Comparison of ENCODE assay signal across 8 cellular contexts in genomic region chrX:134764202-134764785, GRCh38. TPM values are rescaled to one million over a fixed set of nuclear protein-coding genes. Genes with fewer than 3 reads are reported as not detected.
DNase-seq lines count a peak whose midpoint lies in the region; ATAC-seq and TF ChIP-seq lines count a peak whose summit lies in the region.

No MANE protein-coding gene starts in this region.

- CTCF ChIA-PET in CD8-positive, alpha-beta T cell (lab: Charles Lee), result interaction anchor here (0.6 to 1.0 kb wide), 2 partner anchors 81 to 280 kb away, joined by 3 read pairs; no protein-coding TSS in a partner anchor

- H3K4me1 Mint-ChIP-seq in CD8-positive, alpha-beta T cell (ENCODE audit: low read depth), result no peaks in the 10 kb centered on the region

- POLR2A ChIA-PET in CD8-positive, alpha-beta T cell (lab: Charles Lee), result no interaction called here

- no peak overlapping the region for H3K27ac ChIP-seq in CD8-positive, alpha-beta T cell (ENCODE audit: low read depth, low read length)

- peak; percentile 75 for ATAC-seq in CD8-positive, alpha-beta T cell
- ATAC-seq in GM21423 (IDR thresholded peaks at IDR 0.05; ENCODE audit: unreplicated experiment), result no peak

- H3K36me3 ChIP-seq in CD8-positive, alpha-beta T cell (ENCODE audit: insufficient read depth, low read length), result no peaks in the 10 kb centered on the region

- no peaks in the 10 kb centered on the region for H3K9me3 ChIP-seq in CD8-positive, alpha-beta T cell (ENCODE audit: low read length)

- H3K4me3 Mint-ChIP-seq in CD8-positive, alpha-beta T cell, result no peak overlapping the region

- no peaks in the 10 kb centered on the region for H3K4me1 ChIP-seq in CD8-positive, alpha-beta T cell (ENCODE audit: insufficient read depth, low read length)

- H3K4me3 ChIP-seq in CD8-positive, alpha-beta T cell (ENCODE audit: low read depth, low read length), result no peak overlapping the region
- no peak overlapping the region for H3K4me3 ChIP-seq in retinal pigment epithelial cell (ENCODE audit: low read length)

- H3K27ac Mint-ChIP-seq in CD8-positive, alpha-beta T cell, result no peak overlapping the region

- no peaks in the 10 kb centered on the region for H3K9me3 Mint-ChIP-seq in CD8-positive, alpha-beta T cell

- peaks cover 6% of the 10 kb centered on the region for H3K36me3 Mint-ChIP-seq in CD8-positive, alpha-beta T cell

- H3K27me3 ChIP-seq in CD8-positive, alpha-beta T cell (ENCODE audit: insufficient read depth, low read length), result no peaks in the 10 kb centered on the region

- no peaks in the 10 kb centered on the region for H3K27me3 Mint-ChIP-seq in CD8-positive, alpha-beta T cell (ENCODE audit: low read depth)

- no peak for TF ChIP-seq CTCF in CD8-positive, alpha-beta T cell (IDR thresholded peaks at IDR 0.05)
- TF ChIP-seq CTCF in GM20000 (IDR thresholded peaks at IDR 0.05; ENCODE audit: extremely low read depth, missing control alignments), result no peak
- peak; percentile 29 for TF ChIP-seq CTCF in retinal pigment epithelial cell (conservative IDR thresholded peaks at IDR 0.05; ENCODE audit: low read depth, low read length)

- intact Hi-C loops in CD8-positive, alpha-beta T cell (cut with DNase I, micrococcal nuclease), result loop anchor here (5.0 kb wide), 2 partner anchors 242 to 282 kb away; no protein-coding TSS in a partner anchor

- no peak for DNase-seq in CD8-positive, alpha-beta T cell
- DNase-seq in GM20000 (ENCODE audit: low spot score), result peak; percentile 32
- peak; percentile 33 for DNase-seq in MV-4-11 (lab: John Stamatoyannopoulos, UW)
- peak; percentile 48 for DNase-seq in amniotic epithelial cell (ENCODE audit: low read depth)
- DNase-seq in retinal pigment epithelial cell (ENCODE audit: low read depth), result no peak
- no peak for DNase-seq in HK-2 (ENCODE audit: unreplicated experiment)
- DNase-seq in NCI-H1092 treated with DMSO at 0.1 percent for 48 hours (lab: John Stamatoyannopoulos, UW), result no peak

RNA-seq across cellular contexts. Expression of gene PABIR2, which starts 32.7 kb away (rescaled TPM):
- 10 to 100 TPM; 27.1 to 27.8 TPM for total RNA-seq in CD8-positive, alpha-beta T cell

Comparison
In these comparisons a context has a peak if more than half of its experiments do, and no peak if none do; other contexts are left out.
1. DNase-seq: peak in GM20000 (single experiment), MV-4-11 (single experiment) and amniotic epithelial cell (single experiment); none in CD8-positive, alpha-beta T cell (0 of 7), retinal pigment epithelial cell (single experiment), HK-2 (single experiment) and NCI-H1092 treated with DMSO at 0.1 percent for 48 hours (single experiment).